ENCODE assay signal across 1 cellular context in the genomic region with DNA sequence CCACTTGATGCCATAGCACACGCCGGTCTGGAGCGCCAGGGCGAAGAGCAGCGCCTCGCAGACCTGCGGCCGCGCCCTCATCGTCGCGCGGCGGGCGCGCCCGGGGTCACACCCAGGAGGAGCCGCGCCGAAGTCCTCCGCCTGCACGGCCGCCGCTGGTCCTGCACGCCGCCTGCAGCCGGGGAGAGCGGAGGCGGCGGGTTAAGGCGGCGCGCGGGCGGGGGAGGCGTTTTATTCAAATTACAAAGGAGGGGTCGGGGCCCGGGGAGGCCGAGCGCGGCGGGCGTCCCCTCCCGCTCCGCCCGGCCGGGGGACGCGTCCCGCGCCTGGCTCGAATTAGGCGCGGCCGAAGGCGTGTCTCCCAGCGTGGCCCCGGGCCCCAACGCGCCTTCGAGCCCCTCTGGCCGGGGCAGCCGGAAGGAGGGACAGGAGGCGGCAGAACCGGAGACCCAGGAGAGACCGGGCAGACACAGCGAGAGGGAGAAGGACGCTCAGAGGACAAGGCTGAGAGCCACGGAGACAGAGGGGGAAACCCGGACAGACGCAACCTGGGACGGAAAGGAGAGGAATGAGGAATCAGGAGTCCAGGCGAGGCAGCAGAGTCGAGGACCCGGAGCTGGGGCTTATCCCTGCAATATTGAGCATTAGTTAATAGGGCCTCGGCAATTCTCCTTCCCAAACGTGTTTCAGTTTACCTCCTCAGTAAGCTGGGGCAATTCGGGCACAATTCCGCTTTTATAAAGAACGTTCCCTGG.
TF ChIP-seq lines count a peak whose summit lies in the region.

A gene (minus strand): TSS at position 176 of the 755 bp plus-strand sequence. CDS start 95 bp downstream, at position 81.

TF ChIP-seq in GM12878, 131 proteins besides CTCF, POLR2A, EP300 and RAD21 (continued from another document):
- TF ChIP-seq BHLHE40 (IDR thresholded peaks at IDR 0.05; ENCODE audit: borderline replicate concordance in 1 of 2, low read depth in 2 of 2, low read length in 1 of 2) (peak in 1 of 2 experiments; percentile 6; a peak in 1 of 4 replicates), KDM1A (IDR thresholded peaks at IDR 0.05; ENCODE audit: borderline replicate concordance) (no peak), SUZ12 (IDR thresholded peaks at IDR 0.05; ENCODE audit: unreplicated experiment) (peak; percentile 40), EGR1 (IDR thresholded peaks at IDR 0.05; ENCODE audit: borderline replicate concordance in 1 of 2, low read depth in 2 of 2, low read length in 2 of 2) (peak in 1 of 2 experiments; percentile 63; a peak in 1 of 3 replicates), NR2C1 (IDR thresholded peaks at IDR 0.05) (no peak), EZH2 (IDR thresholded peaks at IDR 0.05; ENCODE audit: borderline replicate concordance, control insufficient read depth, low read depth, low read length) (no peak)
- TF ChIP-seq, protein P1, sequence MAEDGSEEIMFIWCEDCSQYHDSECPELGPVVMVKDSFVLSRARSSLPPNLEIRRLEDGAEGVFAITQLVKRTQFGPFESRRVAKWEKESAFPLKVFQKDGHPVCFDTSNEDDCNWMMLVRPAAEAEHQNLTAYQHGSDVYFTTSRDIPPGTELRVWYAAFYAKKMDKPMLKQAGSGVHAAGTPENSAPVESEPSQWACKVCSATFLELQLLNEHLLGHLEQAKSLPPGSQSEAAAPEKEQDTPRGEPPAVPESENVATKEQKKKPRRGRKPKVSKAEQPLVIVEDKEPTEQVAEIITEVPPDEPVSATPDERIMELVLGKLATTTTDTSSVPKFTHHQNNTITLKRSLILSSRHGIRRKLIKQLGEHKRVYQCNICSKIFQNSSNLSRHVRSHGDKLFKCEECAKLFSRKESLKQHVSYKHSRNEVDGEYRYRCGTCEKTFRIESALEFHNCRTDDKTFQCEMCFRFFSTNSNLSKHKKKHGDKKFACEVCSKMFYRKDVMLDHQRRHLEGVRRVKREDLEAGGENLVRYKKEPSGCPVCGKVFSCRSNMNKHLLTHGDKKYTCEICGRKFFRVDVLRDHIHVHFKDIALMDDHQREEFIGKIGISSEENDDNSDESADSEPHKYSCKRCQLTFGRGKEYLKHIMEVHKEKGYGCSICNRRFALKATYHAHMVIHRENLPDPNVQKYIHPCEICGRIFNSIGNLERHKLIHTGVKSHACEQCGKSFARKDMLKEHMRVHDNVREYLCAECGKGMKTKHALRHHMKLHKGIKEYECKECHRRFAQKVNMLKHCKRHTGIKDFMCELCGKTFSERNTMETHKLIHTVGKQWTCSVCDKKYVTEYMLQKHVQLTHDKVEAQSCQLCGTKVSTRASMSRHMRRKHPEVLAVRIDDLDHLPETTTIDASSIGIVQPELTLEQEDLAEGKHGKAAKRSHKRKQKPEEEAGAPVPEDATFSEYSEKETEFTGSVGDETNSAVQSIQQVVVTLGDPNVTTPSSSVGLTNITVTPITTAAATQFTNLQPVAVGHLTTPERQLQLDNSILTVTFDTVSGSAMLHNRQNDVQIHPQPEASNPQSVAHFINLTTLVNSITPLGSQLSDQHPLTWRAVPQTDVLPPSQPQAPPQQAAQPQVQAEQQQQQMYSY (CRISPR knock-in tag; IDR thresholded peaks at IDR 0.05) = no peak
